18 cellular contexts compared by ENCODE assay signal in the genomic region with DNA sequence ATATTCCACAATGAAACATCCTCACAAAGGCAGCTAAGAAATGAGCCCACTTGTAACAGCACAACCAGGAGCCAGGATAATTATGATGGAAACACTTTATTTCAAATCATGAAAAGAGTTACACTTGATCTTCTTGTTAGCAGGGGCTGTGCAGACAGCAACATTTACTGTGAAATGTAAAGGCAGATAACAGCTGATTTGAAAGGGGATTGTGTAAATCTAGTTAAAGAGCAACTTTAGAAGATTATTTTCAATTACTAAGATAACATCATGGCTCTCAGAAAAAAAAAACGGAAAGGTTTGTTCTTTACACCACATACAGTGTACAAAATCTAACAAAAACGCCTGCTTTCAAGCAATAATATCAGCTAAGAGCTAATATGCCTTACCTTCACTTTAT. TPM values are rescaled to one million over a fixed set of nuclear protein-coding genes. Genes with fewer than 3 reads are reported as not detected.
"Had no signal": no experiment of that assay in that cellular context is flagged by ENCODE, and none has a peak within 500 bp of the region (broad histone marks: within the 10 kb centered on the region; RNA-seq: fewer than 3 reads in every experiment).

No MANE protein-coding gene starts in this region.

- H3K27ac ChIP-seq: gastrocnemius medialis, heart right ventricle, ovary, tibial artery, upper lobe of left lung, uterus had no signal

- H3K4me3 ChIP-seq: dorsolateral prefrontal cortex, gastrocnemius medialis, heart right ventricle, mucosa of descending colon, ovary, tibial artery, upper lobe of left lung, uterus had no signal

- H3K27me3 ChIP-seq: dorsolateral prefrontal cortex, gastrocnemius medialis, heart right ventricle, ovary, tibial artery, upper lobe of left lung, uterus had no signal

- H3K36me3 ChIP-seq: gastrocnemius medialis, heart right ventricle, ovary, tibial artery, upper lobe of left lung, uterus had no signal

- H3K4me1 ChIP-seq: uterus had no signal

- H3K9me3 ChIP-seq: gastrocnemius medialis, heart right ventricle, mucosa of descending colon, ovary, tibial artery, upper lobe of left lung, uterus had no signal

- DNase-seq: cortex of kidney; dorsolateral prefrontal cortex; effector CD8-positive, alpha-beta T cell; gastrocnemius medialis; heart right ventricle; hypothalamus; kidney glomerular epithelial cell; mammary epithelial cell; mucosa of descending colon; natural killer cell; ovary; right cardiac atrium; stimulated activated CD4-positive, alpha-beta T cell treated with anti-CD3 and anti-CD28 coated beads, Interleukin-4, amount 100 ng/mL, for 1 hour; stimulated activated CD8-positive, alpha-beta memory T cell treated with anti-CD3 and anti-CD28 coated beads, Interleukin-4, amount 100 ng/mL, for 48 hours; stimulated activated naive CD8-positive, alpha-beta T cell treated with anti-CD3 and anti-CD28 coated beads, Interleukin-15, Interleukin-2, amounts not matched to agents 100 U/mL and 50 U/mL, for 24 hours; tibial artery; upper lobe of left lung; uterus had no signal

RNA-seq across cellular contexts. Expression of a gene that starts 22.4 kb away (rescaled TPM):
- total RNA-seq: natural killer cell had no signal
